1 cellular context compared by ENCODE assay signal in genomic region chr9:127562841-127563523, GRCh38.
TF ChIP-seq lines count a peak whose summit lies in the region.

No MANE protein-coding gene starts in this region.

TF ChIP-seq in H1, 55 proteins besides CTCF, POLR2A, EP300 and RAD21 (continued from another document):
- no peak for TF ChIP-seq ASH2L (IDR thresholded peaks at IDR 0.05; ENCODE audit: low read length)
- TF ChIP-seq SRF (IDR thresholded peaks at IDR 0.05; ENCODE audit: low read depth, low read length), result no peak
- no peak for TF ChIP-seq GTF2F1 (IDR thresholded peaks at IDR 0.05; ENCODE audit: borderline replicate concordance, low read depth, low read length)
- no peak for TF ChIP-seq BRCA1 (IDR thresholded peaks at IDR 0.05; ENCODE audit: low read depth, low read length)
- TF ChIP-seq JUND (IDR thresholded peaks at IDR 0.05; ENCODE audit: low read length), result no peak
- no peak for TF ChIP-seq YY1 (IDR thresholded peaks at IDR 0.05; ENCODE audit: low read depth, low read length)
